Comparison of ENCODE assay signal across 8 cellular contexts in genomic region chr20:62795023-62795761, GRCh38. TPM values are rescaled to one million over a fixed set of nuclear protein-coding genes. Genes with fewer than 3 reads are reported as not detected.
DNase-seq lines count a peak whose midpoint lies in the region; ATAC-seq, FAIRE-seq and TF ChIP-seq lines count a peak whose summit lies in the region.

No MANE protein-coding gene starts in this region.

- H3K4me1 ChIP-seq in A549 = peaks cover 29% of the 10 kb centered on the region
- peaks cover 24% of the 10 kb centered on the region for H3K4me1 ChIP-seq in effector memory CD4-positive, alpha-beta T cell (ENCODE audit: control insufficient read depth, insufficient read depth, low read length, poor library complexity, severe bottlenecking)
- H3K4me1 ChIP-seq in mucosa of stomach (ENCODE audit: control insufficient read depth, insufficient read depth, low read length) = peaks cover 32% of the 10 kb centered on the region

- peak overlapping the region; percentile 92 to 100 for H3K27ac ChIP-seq in A549
- H3K27ac ChIP-seq in effector memory CD4-positive, alpha-beta T cell (ENCODE audit: insufficient read depth, low read length, poor library complexity, severe bottlenecking) = peak overlapping the region; percentile 70

- POLR2A ChIA-PET in A549 (lab: Yijun Ruan, JAX) = interaction anchor here (0.6 to 1.7 kb wide), 6 partner anchors 27 to 608 kb away, joined by 3 to 16 read pairs (median 6); partner anchors contain the start of gene SLCO4A1

- H3K9me3 ChIP-seq in A549 (no peaks in the 10 kb centered on the region), mucosa of stomach (ENCODE audit: control insufficient read depth, low read length) (no peaks in the 10 kb centered on the region)
- no peaks in the 10 kb centered on the region for H3K9me3 ChIP-seq in effector memory CD4-positive, alpha-beta T cell (ENCODE audit: control insufficient read depth, low read length)

- CTCF ChIA-PET in A549 (lab: Yijun Ruan, JAX) = interaction anchor here (2.1 to 10.3 kb wide), 2 partner anchors 13 to 91 kb away, joined by 12 to 250 read pairs; partner anchors contain the start of gene NTSR1

- no peaks in the 10 kb centered on the region for H3K27me3 ChIP-seq in effector memory CD4-positive, alpha-beta T cell (replicated peaks; ENCODE audit: control insufficient read depth, insufficient read depth, low read length, poor library complexity, severe bottlenecking)
- no peaks in the 10 kb centered on the region for H3K27me3 ChIP-seq in mucosa of stomach (ENCODE audit: control insufficient read depth, insufficient read depth, low read length)

- DNase-seq in A549 (ENCODE audit: low read depth in 1 of 2, low spot score in 1 of 2) (peak; percentile 59 to 71), GM20000 (ENCODE audit: low spot score) (peak; percentile 75), NCI-H69 (lab: John Stamatoyannopoulos, UW) (peak; percentile 83)
- DNase-seq in activated CD8-positive, alpha-beta memory T cell treated with anti-CD3 and anti-CD28 coated beads for 24 hours = peak; percentile 88
- peak; percentile 29 to 58 (median 42) for DNase-seq in effector memory CD4-positive, alpha-beta T cell
- peak; percentile 53 to 76 (median 68) for DNase-seq in stimulated activated naive CD4-positive, alpha-beta T cell (lab: John Stamatoyannopoulos, UW)

- TF ChIP-seq POLR2A in A549 (IDR thresholded peaks at IDR 0.05; ENCODE audit: low read length) = peak; percentile 43

- WGBS in A549 (ENCODE audit: missing lambda C conversion rate) = 2% methylated on average over 62 of the region's 68 CpGs

- no peak for TF ChIP-seq RAD21 in A549 (conservative IDR thresholded peaks at IDR 0.05 in 1 of 2, IDR thresholded peaks at IDR 0.05 in 1 of 2)

- no peak for TF ChIP-seq EP300 in A549 (IDR thresholded peaks at IDR 0.05)

- H3K4me2 ChIP-seq in A549 = peak overlapping the region; percentile 88

- FAIRE-seq in A549 (lab: Jason Lieb, UNC) = no peak

- H3K9ac ChIP-seq in mucosa of stomach (ENCODE audit: low read length) = peak overlapping the region; percentile 71

- TF ChIP-seq CTCF in A549 (IDR thresholded peaks at IDR 0.05) (no peak), GM20000 (IDR thresholded peaks at IDR 0.05; ENCODE audit: extremely low read depth, missing control alignments) (no peak)

- peak; percentile 20 to 47 for ATAC-seq in A549
- ATAC-seq in GM19452 (IDR thresholded peaks at IDR 0.05; ENCODE audit: unreplicated experiment) = no peak

- peak overlapping the region; percentile 64 for H3K4me3 ChIP-seq in A549
- peak overlapping the region; percentile 72 for H3K4me3 ChIP-seq in effector memory CD4-positive, alpha-beta T cell (ENCODE audit: insufficient read depth, low read depth, low read length, poor library complexity, severe bottlenecking)
- peak overlapping the region; percentile 49 for H3K4me3 ChIP-seq in mucosa of stomach (ENCODE audit: low read length)

- peaks cover 21% of the 10 kb centered on the region for H3K36me3 ChIP-seq in effector memory CD4-positive, alpha-beta T cell (ENCODE audit: control insufficient read depth, insufficient read depth, low read length)
- H3K36me3 ChIP-seq in mucosa of stomach (ENCODE audit: control insufficient read depth, insufficient read depth, low read length) = no peaks in the 10 kb centered on the region

TF ChIP-seq in A549, 52 proteins besides CTCF, POLR2A, EP300 and RAD21:
- TF ChIP-seq RCOR1 (IDR thresholded peaks at IDR 0.05; ENCODE audit: low read depth, low read length) (no peak), RNF2 (IDR thresholded peaks at IDR 0.05; ENCODE audit: borderline replicate concordance, low read depth) (peak; percentile 80; the same call in 1 of the 2 replicates), MAX (IDR thresholded peaks at IDR 0.05) (peak; percentile 79), E2F6 (IDR thresholded peaks at IDR 0.05; ENCODE audit: borderline replicate concordance, low read depth) (peak; percentile 85; the same call in 1 of the 2 replicates)

RNA-seq across cellular contexts. Expression of gene MRGBP, which starts 1.1 kb away (rescaled TPM):
- polyA plus RNA-seq in A549 (2011; rRNA removed) = 14.6 and 21.1 TPM in 2 replicates
- polyA plus RNA-seq in A549 (2012; cell fraction: cytosol; rRNA removed) = 23.8 and 26.4 TPM in 2 replicates
- polyA plus RNA-seq in A549 (2012; cell fraction: nucleus; rRNA removed) = 24.0 and 25.2 TPM in 2 replicates
- 16.8 to 18.4 TPM (median 17.5 TPM) in 3 replicates for polyA plus RNA-seq in A549 (2017; fragmentation: RNase III; extraction: RNeasy Plus Mini Kit Qiagen cat#74134 plus additional on column Dnase treatment)
- 15.9 and 18.8 TPM in 2 replicates for polyA minus RNA-seq in A549 (2011; rRNA and poly(A)+ RNA removed)

RNA-seq across cellular contexts. Expression of gene OGFR, which starts 9.4 kb away (rescaled TPM):
- polyA plus RNA-seq in A549 (2011; rRNA removed) = 15.9 and 16.1 TPM in 2 replicates
- polyA plus RNA-seq in A549 (2012; cell fraction: cytosol; rRNA removed) = 37.8 and 39.1 TPM in 2 replicates
- 58.1 and 61.4 TPM in 2 replicates for polyA plus RNA-seq in A549 (2012; cell fraction: nucleus; rRNA removed)
- polyA plus RNA-seq in A549 (2017; fragmentation: RNase III; extraction: RNeasy Plus Mini Kit Qiagen cat#74134 plus additional on column Dnase treatment) = 33.7 to 36.7 TPM (median 35.6 TPM) in 3 replicates
- polyA minus RNA-seq in A549 (2011; rRNA and poly(A)+ RNA removed) = 17.2 and 17.6 TPM in 2 replicates

RNA-seq across cellular contexts. Expression of gene COL9A3, which starts 21.7 kb away (rescaled TPM):
- 0.26 and 0.41 TPM in 2 replicates for polyA plus RNA-seq in A549 (2011; rRNA removed)
- 0.62 and 0.67 TPM in 2 replicates for polyA plus RNA-seq in A549 (2012; cell fraction: cytosol; rRNA removed)
- polyA plus RNA-seq in A549 (2012; cell fraction: nucleus; rRNA removed) = 2.1 and 2.5 TPM in 2 replicates
- polyA plus RNA-seq in A549 (2017; fragmentation: RNase III; extraction: RNeasy Plus Mini Kit Qiagen cat#74134 plus additional on column Dnase treatment) = 0.42 to 0.54 TPM (median 0.49 TPM) in 3 replicates
- 0.29 TPM in 1 of 2 replicates, not detected in the other for polyA minus RNA-seq in A549 (2011; rRNA and poly(A)+ RNA removed)
